10 cellular contexts compared by ENCODE assay signal in genomic region chr4:6469898-6470501, GRCh38. TPM values are rescaled to one million over a fixed set of nuclear protein-coding genes. Genes with fewer than 3 reads are reported as not detected.
DNase-seq lines count a peak whose midpoint lies in the region; ATAC-seq and TF ChIP-seq lines count a peak whose summit lies in the region.
"Had no signal": no experiment of that assay in that cellular context is flagged by ENCODE, and none has a peak within 500 bp of the region (broad histone marks: within the 10 kb centered on the region; RNA-seq: fewer than 3 reads in every experiment).

No MANE protein-coding gene starts in this region.

- H3K27ac ChIP-seq in endodermal cell (ENCODE audit: low read depth, low read length) (no peak overlapping the region), urinary bladder (ENCODE audit: low read depth) (no peak overlapping the region)
- H3K27ac ChIP-seq: BLaER1 had no signal

- H3K4me1 Mint-ChIP-seq in endodermal cell, result peaks cover 3% of the 10 kb centered on the region
- H3K4me1 Mint-ChIP-seq in nephron, result no peaks in the 10 kb centered on the region

- H3K9me3 Mint-ChIP-seq in endodermal cell (no peaks in the 10 kb centered on the region), nephron (no peaks in the 10 kb centered on the region)

- no peak overlapping the region for H3K27ac Mint-ChIP-seq in endodermal cell
- H3K27ac Mint-ChIP-seq in nephron, result no peak overlapping the region

- ATAC-seq in Right ventricle myocardium superior (ENCODE audit: poor library complexity) (no peak), Right ventricle myocardium inferior (no peak), GM19351 (IDR thresholded peaks at IDR 0.05; ENCODE audit: unreplicated experiment) (no peak)

- intact Hi-C loops in Right ventricle myocardium superior (cut with DNase I) (no loop called here), Right ventricle myocardium inferior (cut with DNase I) (loop anchor here (5.0 kb wide), 1 partner anchor 138 kb away; no protein-coding TSS in a partner anchor)

- H3K4me1 ChIP-seq in endodermal cell (ENCODE audit: control insufficient read depth, insufficient read depth, low read length) (no peaks in the 10 kb centered on the region), urinary bladder (ENCODE audit: insufficient read depth) (peaks cover 1% of the 10 kb centered on the region)

- DNase-seq in Right ventricle myocardium superior, result peak; percentile 22
- no peak for DNase-seq in Right ventricle myocardium inferior (ENCODE audit: missing footprints)
- DNase-seq in endodermal cell, result no peak
- DNase-seq in stimulated activated naive CD4-positive, alpha-beta T cell treated with Interleukin-2 at 50 U/mL for 16 hours (lab: John Stamatoyannopoulos, UW), result no peak
- DNase-seq in NCI-H446 (lab: John Stamatoyannopoulos, UW), result no peak

- peak overlapping the region; percentile 61 for H3K4me3 ChIP-seq in endodermal cell (ENCODE audit: low read length)
- peak overlapping the region; percentile 46 for H3K4me3 ChIP-seq in urinary bladder (ENCODE audit: low read depth, low read length)
- H3K4me3 ChIP-seq: BLaER1 had no signal

- 81 to 85% methylated on average over 15 to 18 of the region's 18 CpGs for WGBS in endodermal cell (ENCODE audit: insufficient coverage in 1 of 2, insufficient read length in 1 of 2), 2 experiments
- WGBS in urinary bladder, result 52% methylated on average over 18 of the region's 18 CpGs

- H3K4me3 Mint-ChIP-seq in endodermal cell (peak overlapping the region; percentile 56), nephron (peak overlapping the region; percentile 68 to 79 (median 73))

- peaks cover 46% of the 10 kb centered on the region for H3K27me3 ChIP-seq in endodermal cell (ENCODE audit: control insufficient read depth, insufficient read depth, low read length, poor library complexity, severe bottlenecking)

- no peaks in the 10 kb centered on the region for H3K36me3 ChIP-seq in endodermal cell (ENCODE audit: control insufficient read depth, insufficient read depth, low read length)
- no peaks in the 10 kb centered on the region for H3K36me3 ChIP-seq in urinary bladder (ENCODE audit: insufficient read depth)
- H3K36me3 ChIP-seq: BLaER1 had no signal

- H3K27me3 Mint-ChIP-seq in endodermal cell (ENCODE audit: insufficient read depth) (peaks cover 56% of the 10 kb centered on the region), nephron (ENCODE audit: low read depth) (peaks cover 87% of the 10 kb centered on the region)

- no peaks in the 10 kb centered on the region for H3K9me3 ChIP-seq in endodermal cell (ENCODE audit: control insufficient read depth, low read length)
- H3K9me3 ChIP-seq: BLaER1 had no signal

- H3K36me3 Mint-ChIP-seq in endodermal cell (ENCODE audit: low read depth) (no peaks in the 10 kb centered on the region), nephron (ENCODE audit: low read depth) (no peaks in the 10 kb centered on the region)

- H3K9ac ChIP-seq in endodermal cell (ENCODE audit: extremely low read depth, low read length, poor library complexity, severe bottlenecking), result no peak overlapping the region
- H3K9ac ChIP-seq: BLaER1 had no signal

- TF ChIP-seq CTCF in endodermal cell (conservative IDR thresholded peaks at IDR 0.05) (no peak), nephron (IDR thresholded peaks at IDR 0.05; ENCODE audit: unreplicated experiment in 3 of 3) (no peak)

RNA-seq across cellular contexts. Expression of gene PPP2R2C, which starts 2.4 kb away (rescaled TPM):
- 8.1 TPM for total RNA-seq in Right ventricle myocardium superior
- 12.3 TPM for total RNA-seq in Right ventricle myocardium inferior
- total RNA-seq in endodermal cell, result 10 to 100 TPM in 1 of 2 donors, 1 to 10 TPM in 1; 4.4 to 19.2 TPM
- polyA plus RNA-seq in endodermal cell (2013, experiment 1 of 2), result 2.1 TPM
- 1.2 TPM for polyA plus RNA-seq in endodermal cell (2013, experiment 2 of 2)
- total RNA-seq in urinary bladder, result 3.0 TPM
- polyA plus RNA-seq in urinary bladder, result 0.94 TPM
- total RNA-seq: activated CD8-positive, alpha-beta memory T cell treated with anti-CD3 and anti-CD28 coated beads for 36 hours had no signal
